ENCODE assay signal across 1 cellular context in the genomic region with DNA sequence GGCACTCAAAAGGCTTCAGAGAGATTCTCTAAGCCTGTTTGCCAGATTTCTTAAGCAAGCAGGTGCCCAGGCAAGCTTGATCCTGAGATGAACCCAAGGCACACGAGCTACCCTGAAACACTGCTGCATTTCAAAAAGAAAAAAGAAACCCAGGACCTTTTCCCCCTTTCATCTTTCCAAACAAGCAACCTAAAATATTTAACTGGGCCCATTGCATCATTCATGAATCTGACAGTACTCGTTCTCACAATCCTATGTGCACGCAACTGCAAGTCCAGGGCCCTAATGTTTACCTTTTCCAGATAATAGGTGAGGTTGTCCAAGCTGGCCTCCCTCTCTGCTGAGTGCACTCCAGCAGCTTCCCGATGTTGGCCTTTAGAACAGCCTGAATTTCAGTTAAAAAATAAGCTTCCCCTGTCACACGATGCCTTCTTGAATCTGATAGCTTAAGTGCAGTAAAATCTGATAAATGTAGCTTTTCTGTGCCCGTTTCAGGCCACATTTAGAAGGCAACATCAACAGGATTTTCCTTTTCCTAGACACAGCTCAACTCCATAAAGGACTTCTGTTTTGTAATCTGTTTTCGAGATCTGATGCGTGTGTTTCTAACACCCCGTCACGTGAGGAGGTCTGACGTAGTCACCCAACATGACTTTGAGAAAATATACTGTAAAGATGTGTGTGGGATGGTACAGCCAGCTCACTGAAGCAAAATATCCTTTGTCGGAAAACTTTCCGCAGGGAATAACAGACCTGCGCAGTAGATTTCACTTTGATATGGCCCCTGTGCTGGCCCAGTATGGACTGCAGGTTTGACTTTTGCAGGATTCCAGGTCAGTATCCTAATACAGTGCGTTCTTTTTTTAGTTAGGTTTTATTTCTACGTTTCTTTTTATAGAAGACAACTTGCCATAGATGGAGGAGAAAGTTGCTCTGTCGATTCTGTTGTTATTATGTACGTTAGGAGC.
A peak's percentile ranks its signal among the peaks of the same experiment; 100 is the strongest.
TF ChIP-seq lines count a peak whose summit lies in the region.

No MANE protein-coding gene starts in this region.

TF ChIP-seq in HepG2, 621 proteins besides CTCF, POLR2A, EP300 and RAD21 (continued from another document and continues in another):
- TF ChIP-seq, protein P1, sequence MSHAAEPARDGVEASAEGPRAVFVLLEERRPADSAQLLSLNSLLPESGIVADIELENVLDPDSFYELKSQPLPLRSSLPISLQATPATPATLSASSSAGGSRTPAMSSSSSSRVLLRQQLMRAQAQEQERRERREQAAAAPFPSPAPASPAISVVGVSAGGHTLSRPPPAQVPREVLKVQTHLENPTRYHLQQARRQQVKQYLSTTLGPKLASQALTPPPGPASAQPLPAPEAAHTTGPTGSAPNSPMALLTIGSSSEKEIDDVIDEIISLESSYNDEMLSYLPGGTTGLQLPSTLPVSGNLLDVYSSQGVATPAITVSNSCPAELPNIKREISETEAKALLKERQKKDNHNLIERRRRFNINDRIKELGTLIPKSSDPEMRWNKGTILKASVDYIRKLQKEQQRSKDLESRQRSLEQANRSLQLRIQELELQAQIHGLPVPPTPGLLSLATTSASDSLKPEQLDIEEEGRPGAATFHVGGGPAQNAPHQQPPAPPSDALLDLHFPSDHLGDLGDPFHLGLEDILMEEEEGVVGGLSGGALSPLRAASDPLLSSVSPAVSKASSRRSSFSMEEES (CRISPR knock-in tag; IDR thresholded peaks at IDR 0.05), result peak; percentile 48; the same call in 1 of the 2 replicates
- TF ChIP-seq, protein P2, sequence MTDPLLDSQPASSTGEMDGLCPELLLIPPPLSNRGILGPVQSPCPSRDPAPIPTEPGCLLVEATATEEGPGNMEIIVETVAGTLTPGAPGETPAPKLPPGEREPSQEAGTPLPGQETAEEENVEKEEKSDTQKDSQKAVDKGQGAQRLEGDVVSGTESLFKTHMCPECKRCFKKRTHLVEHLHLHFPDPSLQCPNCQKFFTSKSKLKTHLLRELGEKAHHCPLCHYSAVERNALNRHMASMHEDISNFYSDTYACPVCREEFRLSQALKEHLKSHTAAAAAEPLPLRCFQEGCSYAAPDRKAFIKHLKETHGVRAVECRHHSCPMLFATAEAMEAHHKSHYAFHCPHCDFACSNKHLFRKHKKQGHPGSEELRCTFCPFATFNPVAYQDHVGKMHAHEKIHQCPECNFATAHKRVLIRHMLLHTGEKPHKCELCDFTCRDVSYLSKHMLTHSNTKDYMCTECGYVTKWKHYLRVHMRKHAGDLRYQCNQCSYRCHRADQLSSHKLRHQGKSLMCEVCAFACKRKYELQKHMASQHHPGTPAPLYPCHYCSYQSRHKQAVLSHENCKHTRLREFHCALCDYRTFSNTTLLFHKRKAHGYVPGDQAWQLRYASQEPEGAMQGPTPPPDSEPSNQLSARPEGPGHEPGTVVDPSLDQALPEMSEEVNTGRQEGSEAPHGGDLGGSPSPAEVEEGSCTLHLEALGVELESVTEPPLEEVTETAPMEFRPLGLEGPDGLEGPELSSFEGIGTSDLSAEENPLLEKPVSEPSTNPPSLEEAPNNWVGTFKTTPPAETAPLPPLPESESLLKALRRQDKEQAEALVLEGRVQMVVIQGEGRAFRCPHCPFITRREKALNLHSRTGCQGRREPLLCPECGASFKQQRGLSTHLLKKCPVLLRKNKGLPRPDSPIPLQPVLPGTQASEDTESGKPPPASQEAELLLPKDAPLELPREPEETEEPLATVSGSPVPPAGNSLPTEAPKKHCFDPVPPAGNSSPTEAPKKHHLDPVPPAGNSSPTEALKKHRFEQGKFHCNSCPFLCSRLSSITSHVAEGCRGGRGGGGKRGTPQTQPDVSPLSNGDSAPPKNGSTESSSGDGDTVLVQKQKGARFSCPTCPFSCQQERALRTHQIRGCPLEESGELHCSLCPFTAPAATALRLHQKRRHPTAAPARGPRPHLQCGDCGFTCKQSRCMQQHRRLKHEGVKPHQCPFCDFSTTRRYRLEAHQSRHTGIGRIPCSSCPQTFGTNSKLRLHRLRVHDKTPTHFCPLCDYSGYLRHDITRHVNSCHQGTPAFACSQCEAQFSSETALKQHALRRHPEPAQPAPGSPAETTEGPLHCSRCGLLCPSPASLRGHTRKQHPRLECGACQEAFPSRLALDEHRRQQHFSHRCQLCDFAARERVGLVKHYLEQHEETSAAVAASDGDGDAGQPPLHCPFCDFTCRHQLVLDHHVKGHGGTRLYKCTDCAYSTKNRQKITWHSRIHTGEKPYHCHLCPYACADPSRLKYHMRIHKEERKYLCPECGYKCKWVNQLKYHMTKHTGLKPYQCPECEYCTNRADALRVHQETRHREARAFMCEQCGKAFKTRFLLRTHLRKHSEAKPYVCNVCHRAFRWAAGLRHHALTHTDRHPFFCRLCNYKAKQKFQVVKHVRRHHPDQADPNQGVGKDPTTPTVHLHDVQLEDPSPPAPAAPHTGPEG (CRISPR knock-in tag; IDR thresholded peaks at IDR 0.05), result 0 out of 2 replicates have a peak, but pooled peaks have one; percentile 64
- TF ChIP-seq ZBTB20 (CRISPR knock-in tag; IDR thresholded peaks at IDR 0.05; ENCODE audit: borderline replicate concordance, low read depth) (peak; percentile 63; the same call in 1 of the 2 replicates), ZNF850 (CRISPR knock-in tag; conservative IDR thresholded peaks at IDR 0.05) (no peak), HOXA9 (CRISPR knock-in tag; IDR thresholded peaks at IDR 0.05; ENCODE audit: borderline replicate concordance) (no peak), KLF16 (CRISPR knock-in tag; IDR thresholded peaks at IDR 0.05) (peak in 1 of 2 experiments; percentile 19; a peak in 1 of 4 replicates), MAFG (CRISPR knock-in tag; IDR thresholded peaks at IDR 0.05) (no peak), ZNF33A (CRISPR knock-in tag; IDR thresholded peaks at IDR 0.05; ENCODE audit: borderline replicate concordance) (no peak), ZNF746 (CRISPR knock-in tag; IDR thresholded peaks at IDR 0.05) (0 out of 2 replicates have a peak, but pooled peaks have one; percentile 40), NCOR1 (IDR thresholded peaks at IDR 0.05; ENCODE audit: borderline replicate concordance, low read length) (no peak; the same call in 1 of the 2 replicates), NCOA2 (CRISPR knock-in tag; IDR thresholded peaks at IDR 0.05) (peak; percentile 84), CENPT (CRISPR knock-in tag; IDR thresholded peaks at IDR 0.05; ENCODE audit: low read depth) (no peak), ZNF619 (CRISPR knock-in tag; IDR thresholded peaks at IDR 0.05) (no peak), PCBP1 (IDR thresholded peaks at IDR 0.05; ENCODE audit: borderline replicate concordance, low read depth, low read length) (no peak), ZNF768 (CRISPR knock-in tag; IDR thresholded peaks at IDR 0.05) (no peak), ZNF749 (CRISPR knock-in tag; IDR thresholded peaks at IDR 0.05; ENCODE audit: borderline replicate concordance) (no peak), TBX3 (IDR thresholded peaks at IDR 0.05; ENCODE audit: borderline replicate concordance) (peak; percentile 60; the same call in 1 of the 2 replicates), FOXO1 (CRISPR knock-in tag; IDR thresholded peaks at IDR 0.05) (peak; percentile 63), ZSCAN30 (CRISPR knock-in tag; IDR thresholded peaks at IDR 0.05) (no peak), ZNF773 (CRISPR knock-in tag; IDR thresholded peaks at IDR 0.05; ENCODE audit: borderline replicate concordance) (no peak), ZNF615 (CRISPR knock-in tag; IDR thresholded peaks at IDR 0.05; ENCODE audit: borderline replicate concordance) (no peak), SALL1 (CRISPR knock-in tag; IDR thresholded peaks at IDR 0.05) (peak; percentile 70)
- TF ChIP-seq, protein P3, sequence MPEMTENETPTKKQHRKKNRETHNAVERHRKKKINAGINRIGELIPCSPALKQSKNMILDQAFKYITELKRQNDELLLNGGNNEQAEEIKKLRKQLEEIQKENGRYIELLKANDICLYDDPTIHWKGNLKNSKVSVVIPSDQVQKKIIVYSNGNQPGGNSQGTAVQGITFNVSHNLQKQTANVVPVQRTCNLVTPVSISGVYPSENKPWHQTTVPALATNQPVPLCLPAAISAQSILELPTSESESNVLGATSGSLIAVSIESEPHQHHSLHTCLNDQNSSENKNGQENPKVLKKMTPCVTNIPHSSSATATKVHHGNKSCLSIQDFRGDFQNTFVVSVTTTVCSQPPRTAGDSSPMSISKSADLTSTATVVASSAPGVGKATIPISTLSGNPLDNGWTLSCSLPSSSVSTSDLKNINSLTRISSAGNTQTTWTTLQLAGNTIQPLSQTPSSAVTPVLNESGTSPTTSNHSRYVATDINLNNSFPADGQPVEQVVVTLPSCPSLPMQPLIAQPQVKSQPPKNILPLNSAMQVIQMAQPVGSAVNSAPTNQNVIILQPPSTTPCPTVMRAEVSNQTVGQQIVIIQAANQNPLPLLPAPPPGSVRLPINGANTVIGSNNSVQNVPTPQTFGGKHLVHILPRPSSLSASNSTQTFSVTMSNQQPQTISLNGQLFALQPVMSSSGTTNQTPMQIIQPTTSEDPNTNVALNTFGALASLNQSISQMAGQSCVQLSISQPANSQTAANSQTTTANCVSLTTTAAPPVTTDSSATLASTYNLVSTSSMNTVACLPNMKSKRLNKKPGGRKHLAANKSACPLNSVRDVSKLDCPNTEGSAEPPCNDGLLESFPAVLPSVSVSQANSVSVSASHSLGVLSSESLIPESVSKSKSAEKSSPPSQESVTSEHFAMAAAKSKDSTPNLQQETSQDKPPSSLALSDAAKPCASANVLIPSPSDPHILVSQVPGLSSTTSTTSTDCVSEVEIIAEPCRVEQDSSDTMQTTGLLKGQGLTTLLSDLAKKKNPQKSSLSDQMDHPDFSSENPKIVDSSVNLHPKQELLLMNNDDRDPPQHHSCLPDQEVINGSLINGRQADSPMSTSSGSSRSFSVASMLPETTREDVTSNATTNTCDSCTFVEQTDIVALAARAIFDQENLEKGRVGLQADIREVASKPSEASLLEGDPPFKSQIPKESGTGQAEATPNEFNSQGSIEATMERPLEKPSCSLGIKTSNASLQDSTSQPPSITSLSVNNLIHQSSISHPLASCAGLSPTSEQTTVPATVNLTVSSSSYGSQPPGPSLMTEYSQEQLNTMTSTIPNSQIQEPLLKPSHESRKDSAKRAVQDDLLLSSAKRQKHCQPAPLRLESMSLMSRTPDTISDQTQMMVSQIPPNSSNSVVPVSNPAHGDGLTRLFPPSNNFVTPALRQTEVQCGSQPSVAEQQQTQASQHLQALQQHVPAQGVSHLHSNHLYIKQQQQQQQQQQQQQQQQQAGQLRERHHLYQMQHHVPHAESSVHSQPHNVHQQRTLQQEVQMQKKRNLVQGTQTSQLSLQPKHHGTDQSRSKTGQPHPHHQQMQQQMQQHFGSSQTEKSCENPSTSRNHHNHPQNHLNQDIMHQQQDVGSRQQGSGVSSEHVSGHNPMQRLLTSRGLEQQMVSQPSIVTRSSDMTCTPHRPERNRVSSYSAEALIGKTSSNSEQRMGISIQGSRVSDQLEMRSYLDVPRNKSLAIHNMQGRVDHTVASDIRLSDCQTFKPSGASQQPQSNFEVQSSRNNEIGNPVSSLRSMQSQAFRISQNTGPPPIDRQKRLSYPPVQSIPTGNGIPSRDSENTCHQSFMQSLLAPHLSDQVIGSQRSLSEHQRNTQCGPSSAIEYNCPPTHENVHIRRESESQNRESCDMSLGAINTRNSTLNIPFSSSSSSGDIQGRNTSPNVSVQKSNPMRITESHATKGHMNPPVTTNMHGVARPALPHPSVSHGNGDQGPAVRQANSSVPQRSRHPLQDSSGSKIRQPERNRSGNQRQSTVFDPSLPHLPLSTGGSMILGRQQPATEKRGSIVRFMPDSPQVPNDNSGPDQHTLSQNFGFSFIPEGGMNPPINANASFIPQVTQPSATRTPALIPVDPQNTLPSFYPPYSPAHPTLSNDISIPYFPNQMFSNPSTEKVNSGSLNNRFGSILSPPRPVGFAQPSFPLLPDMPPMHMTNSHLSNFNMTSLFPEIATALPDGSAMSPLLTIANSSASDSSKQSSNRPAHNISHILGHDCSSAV (CRISPR knock-in tag; IDR thresholded peaks at IDR 0.05; ENCODE audit: borderline replicate concordance), result no peak
- TF ChIP-seq, protein P4, sequence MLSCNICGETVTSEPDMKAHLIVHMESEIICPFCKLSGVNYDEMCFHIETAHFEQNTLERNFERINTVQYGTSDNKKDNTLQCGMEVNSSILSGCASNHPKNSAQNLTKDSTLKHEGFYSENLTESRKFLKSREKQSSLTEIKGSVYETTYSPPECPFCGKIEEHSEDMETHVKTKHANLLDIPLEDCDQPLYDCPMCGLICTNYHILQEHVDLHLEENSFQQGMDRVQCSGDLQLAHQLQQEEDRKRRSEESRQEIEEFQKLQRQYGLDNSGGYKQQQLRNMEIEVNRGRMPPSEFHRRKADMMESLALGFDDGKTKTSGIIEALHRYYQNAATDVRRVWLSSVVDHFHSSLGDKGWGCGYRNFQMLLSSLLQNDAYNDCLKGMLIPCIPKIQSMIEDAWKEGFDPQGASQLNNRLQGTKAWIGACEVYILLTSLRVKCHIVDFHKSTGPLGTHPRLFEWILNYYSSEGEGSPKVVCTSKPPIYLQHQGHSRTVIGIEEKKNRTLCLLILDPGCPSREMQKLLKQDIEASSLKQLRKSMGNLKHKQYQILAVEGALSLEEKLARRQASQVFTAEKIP (CRISPR knock-in tag; IDR thresholded peaks at IDR 0.05; ENCODE audit: borderline replicate concordance), result no peak
- TF ChIP-seq, protein P5, sequence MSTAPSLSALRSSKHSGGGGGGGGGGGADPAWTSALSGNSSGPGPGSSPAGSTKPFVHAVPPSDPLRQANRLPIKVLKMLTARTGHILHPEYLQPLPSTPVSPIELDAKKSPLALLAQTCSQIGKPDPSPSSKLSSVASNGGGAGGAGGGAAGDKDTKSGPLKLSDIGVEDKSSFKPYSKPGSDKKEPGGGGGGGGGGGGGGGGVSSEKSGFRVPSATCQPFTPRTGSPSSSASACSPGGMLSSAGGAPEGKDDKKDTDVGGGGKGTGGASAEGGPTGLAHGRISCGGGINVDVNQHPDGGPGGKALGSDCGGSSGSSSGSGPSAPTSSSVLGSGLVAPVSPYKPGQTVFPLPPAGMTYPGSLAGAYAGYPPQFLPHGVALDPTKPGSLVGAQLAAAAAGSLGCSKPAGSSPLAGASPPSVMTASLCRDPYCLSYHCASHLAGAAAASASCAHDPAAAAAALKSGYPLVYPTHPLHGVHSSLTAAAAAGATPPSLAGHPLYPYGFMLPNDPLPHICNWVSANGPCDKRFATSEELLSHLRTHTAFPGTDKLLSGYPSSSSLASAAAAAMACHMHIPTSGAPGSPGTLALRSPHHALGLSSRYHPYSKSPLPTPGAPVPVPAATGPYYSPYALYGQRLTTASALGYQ (CRISPR knock-in tag; IDR thresholded peaks at IDR 0.05), result peak; percentile 81; the same call in 1 of the 2 replicates
- TF ChIP-seq, protein P6, sequence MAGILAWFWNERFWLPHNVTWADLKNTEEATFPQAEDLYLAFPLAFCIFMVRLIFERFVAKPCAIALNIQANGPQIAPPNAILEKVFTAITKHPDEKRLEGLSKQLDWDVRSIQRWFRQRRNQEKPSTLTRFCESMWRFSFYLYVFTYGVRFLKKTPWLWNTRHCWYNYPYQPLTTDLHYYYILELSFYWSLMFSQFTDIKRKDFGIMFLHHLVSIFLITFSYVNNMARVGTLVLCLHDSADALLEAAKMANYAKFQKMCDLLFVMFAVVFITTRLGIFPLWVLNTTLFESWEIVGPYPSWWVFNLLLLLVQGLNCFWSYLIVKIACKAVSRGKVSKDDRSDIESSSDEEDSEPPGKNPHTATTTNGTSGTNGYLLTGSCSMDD (CRISPR knock-in tag; IDR thresholded peaks at IDR 0.05), result no peak
- TF ChIP-seq, protein P7, sequence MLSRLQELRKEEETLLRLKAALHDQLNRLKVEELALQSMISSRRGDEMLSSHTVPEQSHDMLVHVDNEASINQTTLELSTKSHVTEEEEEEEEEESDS (CRISPR knock-in tag; IDR thresholded peaks at IDR 0.05; ENCODE audit: borderline replicate concordance), result no peak
